In genomic region chr10:77422491-77423338, GRCh38 we compare ENCODE assay signal across 25 cellular contexts.
A peak's percentile ranks its signal among the peaks of the same experiment; 100 is the strongest.
DNase-seq lines count a peak whose midpoint lies in the region; TF ChIP-seq lines count a peak whose summit lies in the region.
"Had no signal": no experiment of that assay in that cellular context is flagged by ENCODE, and none has a peak within 500 bp of the region (broad histone marks: within the 10 kb centered on the region; RNA-seq: fewer than 3 reads in every experiment).

No MANE protein-coding gene starts in this region.

- peaks cover 24% of the 10 kb centered on the region for H3K27me3 Mint-ChIP-seq in nephron (ENCODE audit: low read depth)
- no peaks in the 10 kb centered on the region for H3K27me3 Mint-ChIP-seq in activated CD4-positive, alpha-beta memory T cell treated with anti-CD3 and anti-CD28 coated beads for 36 hours
- H3K27me3 Mint-ChIP-seq: activated CD4-positive, alpha-beta T cell treated with anti-CD3 and anti-CD28 coated beads, Interleukin-2, amount 10 ng/mL, durations not matched to agents 24 days and 14 days; activated naive CD8-positive, alpha-beta T cell had no signal

- H4K91ac ChIP-seq in trophoblast cell (ENCODE audit: low read depth, low read length), result no peak overlapping the region

- no CpG with 5 or more reads among the region's 5 CpGs for WGBS in trophoblast cell (ENCODE audit: extremely low coverage, insufficient coverage, insufficient read length)

- H3K79me1 ChIP-seq in trophoblast cell (ENCODE audit: low read length), result peaks cover 1% of the 10 kb centered on the region

- no peak overlapping the region for H2BK5ac ChIP-seq in trophoblast cell (ENCODE audit: low read depth, low read length, poor library complexity)

- H3K27ac Mint-ChIP-seq in nephron, result peak overlapping the region in 2 of 3 experiments; percentile 20 to 54
- no peak overlapping the region for H3K27ac Mint-ChIP-seq in activated CD4-positive, alpha-beta memory T cell treated with anti-CD3 and anti-CD28 coated beads for 36 hours
- H3K27ac Mint-ChIP-seq: activated CD4-positive, alpha-beta T cell treated with anti-CD3 and anti-CD28 coated beads, Interleukin-2, amount 10 ng/mL, durations not matched to agents 24 days and 14 days; activated naive CD8-positive, alpha-beta T cell; activated T-helper 1 cell treated with anti-CD3 and anti-CD28 coated beads, Interleukin-12 subunit alpha, Interleukin-12 subunit beta, Interleukin-2, Interleukin-4 antibody, amounts not matched to agents 30 ng/mL and 10 ng/mL and 1 ng/mL, durations not matched to agents 14 hours and 24 hours and 36 hours; endodermal cell; stimulated activated naive CD8-positive, alpha-beta T cell treated with anti-CD3 and anti-CD28 coated beads, Interleukin-15, Interleukin-2, amounts not matched to agents 100 ng/mL and 50 ng/mL, for 24 hours had no signal

- POLR2A ChIA-PET in activated CD4-positive, alpha-beta memory T cell treated with anti-CD3 and anti-CD28 coated beads for 36 hours (lab: Charles Lee), result no interaction called here

- H3K4me3 ChIP-seq in coronary artery (no peak overlapping the region), trophoblast cell (ENCODE audit: low read depth, low read length) (no peak overlapping the region)
- H3K4me3 ChIP-seq: BLaER1, heart left ventricle, left lung, MG63, psoas muscle, SK-N-MC, upper lobe of left lung had no signal

- peaks cover 3 to 14% of the 10 kb centered on the region in 2 experiments for H3K4me1 ChIP-seq in trophoblast cell (ENCODE audit: control insufficient read depth in 1 of 2, insufficient read depth in 2 of 2, low read length in 2 of 2)
- H3K4me1 ChIP-seq: BLaER1, left lung, psoas muscle had no signal

- no peaks in the 10 kb centered on the region for H3K9me3 Mint-ChIP-seq in nephron
- no peaks in the 10 kb centered on the region for H3K9me3 Mint-ChIP-seq in activated CD4-positive, alpha-beta memory T cell treated with anti-CD3 and anti-CD28 coated beads for 36 hours
- H3K9me3 Mint-ChIP-seq: activated CD4-positive, alpha-beta T cell treated with anti-CD3 and anti-CD28 coated beads, Interleukin-2, amount 10 ng/mL, durations not matched to agents 24 days and 14 days; activated T-helper 1 cell treated with anti-CD3 and anti-CD28 coated beads, Interleukin-12 subunit alpha, Interleukin-12 subunit beta, Interleukin-2, Interleukin-4 antibody, amounts not matched to agents 30 ng/mL and 10 ng/mL and 1 ng/mL, durations not matched to agents 14 hours and 24 hours and 36 hours; endodermal cell; stimulated activated naive CD8-positive, alpha-beta T cell treated with anti-CD3 and anti-CD28 coated beads, Interleukin-15, Interleukin-2, amounts not matched to agents 100 ng/mL and 50 ng/mL, for 24 hours had no signal

- H3K9me3 ChIP-seq in trophoblast cell (ENCODE audit: insufficient read depth, low read depth, low read length), result no peaks in the 10 kb centered on the region
- H3K9me3 ChIP-seq: BLaER1, Caco-2, heart left ventricle, left lung, MG63, psoas muscle, upper lobe of left lung had no signal

- no peak overlapping the region for H3K4me2 ChIP-seq in trophoblast cell (ENCODE audit: low read length)
- H3K4me2 ChIP-seq: BLaER1 had no signal

- no peaks in the 10 kb centered on the region for H3K27me3 ChIP-seq in trophoblast cell (ENCODE audit: insufficient read depth, low read length)
- H3K27me3 ChIP-seq: BLaER1, heart left ventricle, left lung, MG63, upper lobe of left lung had no signal

- peaks cover 1% of the 10 kb centered on the region for H3K79me2 ChIP-seq in trophoblast cell (ENCODE audit: control insufficient read depth, insufficient read depth, low read length, poor library complexity)

- CTCF ChIA-PET in activated CD4-positive, alpha-beta memory T cell treated with anti-CD3 and anti-CD28 coated beads for 36 hours (lab: Charles Lee), result no interaction called here

- peak overlapping the region; percentile 60 to 96 for H3K27ac ChIP-seq in coronary artery
- H3K27ac ChIP-seq in trophoblast cell (ENCODE audit: low read depth, low read length), result no peak overlapping the region
- H3K27ac ChIP-seq: BLaER1, left lung, psoas muscle, SK-N-MC, upper lobe of left lung had no signal

- H3K4ac ChIP-seq in trophoblast cell (ENCODE audit: low read depth, low read length), result no peak overlapping the region

- TF ChIP-seq CTCF in coronary artery (IDR thresholded peaks at IDR 0.05), result no peak
- no peak for TF ChIP-seq CTCF in nephron (IDR thresholded peaks at IDR 0.05; ENCODE audit: unreplicated experiment in 3 of 3)

- H2AK5ac ChIP-seq in trophoblast cell (ENCODE audit: low read length), result no peak overlapping the region

- H4K8ac ChIP-seq in trophoblast cell (ENCODE audit: low read depth, low read length), result no peak overlapping the region

- H3K18ac ChIP-seq in trophoblast cell (ENCODE audit: low read length), result no peak overlapping the region

- intact Hi-C loops in activated CD4-positive, alpha-beta memory T cell treated with anti-CD3 and anti-CD28 coated beads for 36 hours (cut with micrococcal nuclease), result no loop called here

- H3K23ac ChIP-seq in trophoblast cell (ENCODE audit: low read length), result no peak overlapping the region

- H2AFZ ChIP-seq in trophoblast cell (ENCODE audit: insufficient read depth, low read length, poor library complexity), result no peak overlapping the region

- H3K9ac ChIP-seq in trophoblast cell (ENCODE audit: low read length), result no peak overlapping the region
- H3K9ac ChIP-seq: BLaER1 had no signal

- no peak overlapping the region for H4K12ac ChIP-seq in trophoblast cell (ENCODE audit: low read depth, low read length)

- H3K36me3 ChIP-seq in trophoblast cell (ENCODE audit: control insufficient read depth in 1 of 2, insufficient read depth in 2 of 2, low read length in 2 of 2), result peaks cover 0 to 2% of the 10 kb centered on the region in 2 experiments
- H3K36me3 ChIP-seq: BLaER1, heart left ventricle, left lung, upper lobe of left lung had no signal

- no peak overlapping the region for H3K14ac ChIP-seq in trophoblast cell (ENCODE audit: low read length)

- H2BK120ac ChIP-seq in trophoblast cell (ENCODE audit: insufficient read depth, low read length, poor library complexity), result no peak overlapping the region

- H3K4me3 Mint-ChIP-seq in nephron, result peak overlapping the region in 1 of 3 experiments; percentile 14
- no peak overlapping the region for H3K4me3 Mint-ChIP-seq in activated CD4-positive, alpha-beta memory T cell treated with anti-CD3 and anti-CD28 coated beads for 36 hours
- H3K4me3 Mint-ChIP-seq: activated CD4-positive, alpha-beta T cell treated with anti-CD3 and anti-CD28 coated beads, Interleukin-2, amount 10 ng/mL, durations not matched to agents 24 days and 14 days; activated naive CD8-positive, alpha-beta T cell; activated T-helper 1 cell treated with anti-CD3 and anti-CD28 coated beads, Interleukin-12 subunit alpha, Interleukin-12 subunit beta, Interleukin-2, Interleukin-4 antibody, amounts not matched to agents 30 ng/mL and 10 ng/mL and 1 ng/mL, durations not matched to agents 14 hours and 24 hours and 36 hours; endodermal cell; stimulated activated naive CD8-positive, alpha-beta T cell treated with anti-CD3 and anti-CD28 coated beads, Interleukin-15, Interleukin-2, amounts not matched to agents 100 ng/mL and 50 ng/mL, for 24 hours had no signal

- H3K4me1 Mint-ChIP-seq in nephron, result peaks cover 87% of the 10 kb centered on the region
- H3K4me1 Mint-ChIP-seq in activated CD4-positive, alpha-beta memory T cell treated with anti-CD3 and anti-CD28 coated beads for 36 hours (ENCODE audit: low read depth), result no peaks in the 10 kb centered on the region
- H3K4me1 Mint-ChIP-seq: activated CD4-positive, alpha-beta T cell treated with anti-CD3 and anti-CD28 coated beads, Interleukin-2, amount 10 ng/mL, durations not matched to agents 24 days and 14 days; endodermal cell had no signal

- H2BK12ac ChIP-seq in trophoblast cell (ENCODE audit: low read length), result no peak overlapping the region

- H3K36me3 Mint-ChIP-seq in nephron (ENCODE audit: low read depth), result no peaks in the 10 kb centered on the region
- H3K36me3 Mint-ChIP-seq in activated CD4-positive, alpha-beta memory T cell treated with anti-CD3 and anti-CD28 coated beads for 36 hours, result no peaks in the 10 kb centered on the region
- H3K36me3 Mint-ChIP-seq: activated naive CD8-positive, alpha-beta T cell had no signal

- DNase-seq in A172 (ENCODE audit: low spot score) (peak; percentile 22), NCI-H82 treated with DMSO at 0.1 percent for 48 hours (lab: John Stamatoyannopoulos, UW; ENCODE audit: unreplicated experiment) (peak; percentile 31), coronary artery (ENCODE audit: low spot score) (no peak), trophoblast cell (no peak), COLO668 (lab: John Stamatoyannopoulos, UW; ENCODE audit: unreplicated experiment) (no peak), activated gamma-delta T cell treated with Interleukin-2 at 50 U/mL for 16 hours (no peak)
- DNase-seq in activated CD4-positive, alpha-beta memory T cell treated with anti-CD3 and anti-CD28 coated beads for 36 hours, result no peak
- DNase-seq: activated CD4-positive, alpha-beta T cell treated with anti-CD3 and anti-CD28 coated beads, Interleukin-2, amount 10 ng/mL, durations not matched to agents 24 days and 14 days; Caco-2; cortex of kidney; endodermal cell; heart left ventricle; left lung; MG63; NCI-H1417 treated with DMSO at 0.1 percent for 48 hours; NCI-H2107; NK-92 treated with Interleukin-12 subunit alpha and Interleukin-12 subunit beta, amount 100 ng/mL, for 24 hours; psoas muscle; upper lobe of left lung had no signal

Comparison
In these comparisons a context has a peak if more than half of its experiments do, and no peak if none do; other contexts are left out.
1. DNase-seq: peak in A172 (single experiment) and NCI-H82 treated with DMSO at 0.1 percent for 48 hours (single experiment); none in coronary artery (single experiment), trophoblast cell (0 of 2), COLO668 (single experiment), activated CD4-positive, alpha-beta memory T cell treated with anti-CD3 and anti-CD28 coated beads for 36 hours (single experiment) and activated gamma-delta T cell treated with Interleukin-2 at 50 U/mL for 16 hours (single experiment).